In genomic region chr17:45170976-45171337, GRCh38 we compare ENCODE assay signal across 8 cellular contexts. TPM values are rescaled to one million over a fixed set of nuclear protein-coding genes. Genes with fewer than 3 reads are reported as not detected.
A peak's percentile ranks its signal among the peaks of the same experiment; 100 is the strongest.
DNase-seq lines count a peak whose midpoint lies in the region; ATAC-seq and TF ChIP-seq lines count a peak whose summit lies in the region.

No MANE protein-coding gene starts in this region.

- no peak for ATAC-seq in stimulated activated memory B cell treated with anti-CD40 and anti-IgM and Interleukin-4, amounts not matched to agents 10 μg/mL and 1 μg/mL and 100 μg/mL, for 72 hours
- no peak for ATAC-seq in activated T-cell treated with anti-CD3 and anti-CD28 coated beads, Interleukin-2, amount 50 U/mL, for 4 hours
- ATAC-seq in GM18870 (IDR thresholded peaks at IDR 0.05; ENCODE audit: unreplicated experiment) = no peak

- H3K27me3 Mint-ChIP-seq in activated CD4-positive, alpha-beta T cell treated with anti-CD3 and anti-CD28 coated beads, Interleukin-2, amount 10 ng/mL, durations not matched to agents 7 days and 5 days = no peaks in the 10 kb centered on the region
- no peaks in the 10 kb centered on the region for H3K27me3 Mint-ChIP-seq in stimulated activated memory B cell treated with anti-CD40 and anti-IgM and Interleukin-4, amounts not matched to agents 10 μg/mL and 1 μg/mL and 100 μg/mL, for 72 hours
- no peaks in the 10 kb centered on the region for H3K27me3 Mint-ChIP-seq in activated T-cell treated with anti-CD3 and anti-CD28 coated beads, Interleukin-2, amount 50 U/mL, for 4 hours (ENCODE audit: low read depth)

- peak overlapping the region; percentile 98 for H3K27ac Mint-ChIP-seq in activated CD4-positive, alpha-beta T cell treated with anti-CD3 and anti-CD28 coated beads, Interleukin-2, amount 10 ng/mL, durations not matched to agents 7 days and 5 days
- H3K27ac Mint-ChIP-seq in stimulated activated memory B cell treated with anti-CD40 and anti-IgM and Interleukin-4, amounts not matched to agents 10 μg/mL and 1 μg/mL and 100 μg/mL, for 72 hours = peak overlapping the region; percentile 87

- H3K4me1 ChIP-seq in ascending aorta (peaks cover 3 to 23% of the 10 kb centered on the region in 2 donors), iPS-20b (ENCODE audit: insufficient read depth, low read length) (peaks cover 28% of the 10 kb centered on the region)

- H3K36me3 ChIP-seq in ascending aorta (no peaks in the 10 kb centered on the region), iPS-20b (ENCODE audit: insufficient read depth, low read depth, low read length) (peaks cover 8% of the 10 kb centered on the region; the same call in 1 of the 2 replicates)

- H3K4me3 ChIP-seq in ascending aorta (peak overlapping the region; percentile 59 to 68), iPS-20b (ENCODE audit: low read length) (no peak overlapping the region)

- H3K9me3 Mint-ChIP-seq in activated CD4-positive, alpha-beta T cell treated with anti-CD3 and anti-CD28 coated beads, Interleukin-2, amount 10 ng/mL, durations not matched to agents 7 days and 5 days = no peaks in the 10 kb centered on the region
- H3K9me3 Mint-ChIP-seq in stimulated activated memory B cell treated with anti-CD40 and anti-IgM and Interleukin-4, amounts not matched to agents 10 μg/mL and 1 μg/mL and 100 μg/mL, for 72 hours = no peaks in the 10 kb centered on the region
- no peaks in the 10 kb centered on the region for H3K9me3 Mint-ChIP-seq in activated T-cell treated with anti-CD3 and anti-CD28 coated beads, Interleukin-2, amount 50 U/mL, for 4 hours

- peaks cover 24% of the 10 kb centered on the region for H3K4me1 Mint-ChIP-seq in activated CD4-positive, alpha-beta T cell treated with anti-CD3 and anti-CD28 coated beads, Interleukin-2, amount 10 ng/mL, durations not matched to agents 7 days and 5 days
- peaks cover 18% of the 10 kb centered on the region for H3K4me1 Mint-ChIP-seq in stimulated activated memory B cell treated with anti-CD40 and anti-IgM and Interleukin-4, amounts not matched to agents 10 μg/mL and 1 μg/mL and 100 μg/mL, for 72 hours
- H3K4me1 Mint-ChIP-seq in activated T-cell treated with anti-CD3 and anti-CD28 coated beads, Interleukin-2, amount 50 U/mL, for 4 hours (ENCODE audit: low read depth) = peaks cover 21% of the 10 kb centered on the region

- CTCF ChIA-PET in activated CD4-positive, alpha-beta T cell treated with anti-CD3 and anti-CD28 coated beads, Interleukin-2, amount 10 ng/mL, durations not matched to agents 7 days and 5 days (lab: Charles Lee) = interaction anchor here (0.7 to 4.3 kb wide), 4 partner anchors 9 to 36 kb away, joined by 4 to 33 read pairs (median 13); partner anchors contain the start of genes ACBD4 and HEXIM2

- DNase-seq in activated CD4-positive, alpha-beta T cell treated with anti-CD3 and anti-CD28 coated beads, Interleukin-2, amount 10 ng/mL, durations not matched to agents 7 days and 5 days = no peak
- DNase-seq in activated CD4-positive, alpha-beta T cell treated with anti-CD3 and anti-CD28 coated beads, Interleukin-2, amount 50 U/mL, for 4 hours = no peak
- DNase-seq in ascending aorta (ENCODE audit: low spot score in 2 of 2) (peak; percentile 69 to 95), iPS-NIHi11 (ENCODE audit: low spot score) (no peak)
- DNase-seq in activated T-cell treated with anti-CD3 and anti-CD28 coated beads, Interleukin-2, amount 50 U/mL, for 4 hours = no peak

- H3K9me3 ChIP-seq in ascending aorta (no peaks in the 10 kb centered on the region), iPS-20b (ENCODE audit: insufficient read depth, low read depth, low read length) (no peaks in the 10 kb centered on the region)

- intact Hi-C loops in ascending aorta (cut with DNase I) = loop anchor here (5.0 kb wide), 1 partner anchor 146 kb away; the partner anchor contains the start of gene MAP3K14

- no peak for TF ChIP-seq CTCF in ascending aorta (IDR thresholded peaks at IDR 0.05)

- no peak overlapping the region for H3K4me3 Mint-ChIP-seq in activated CD4-positive, alpha-beta T cell treated with anti-CD3 and anti-CD28 coated beads, Interleukin-2, amount 10 ng/mL, durations not matched to agents 7 days and 5 days
- no peak overlapping the region for H3K4me3 Mint-ChIP-seq in stimulated activated memory B cell treated with anti-CD40 and anti-IgM and Interleukin-4, amounts not matched to agents 10 μg/mL and 1 μg/mL and 100 μg/mL, for 72 hours
- no peak overlapping the region for H3K4me3 Mint-ChIP-seq in activated T-cell treated with anti-CD3 and anti-CD28 coated beads, Interleukin-2, amount 50 U/mL, for 4 hours

- H3K27ac ChIP-seq in ascending aorta (peak overlapping the region; percentile 95), iPS-20b (ENCODE audit: low read length) (peak overlapping the region; percentile 77)

- H3K27me3 ChIP-seq in ascending aorta = no peaks in the 10 kb centered on the region
- H3K27me3 ChIP-seq in iPS-20b (ENCODE audit: insufficient read depth, low read length) = no peaks in the 10 kb centered on the region

- no peaks in the 10 kb centered on the region for H3K36me3 Mint-ChIP-seq in activated CD4-positive, alpha-beta T cell treated with anti-CD3 and anti-CD28 coated beads, Interleukin-2, amount 10 ng/mL, durations not matched to agents 7 days and 5 days (ENCODE audit: low read depth)
- peaks cover 11% of the 10 kb centered on the region for H3K36me3 Mint-ChIP-seq in stimulated activated memory B cell treated with anti-CD40 and anti-IgM and Interleukin-4, amounts not matched to agents 10 μg/mL and 1 μg/mL and 100 μg/mL, for 72 hours
- H3K36me3 Mint-ChIP-seq in activated T-cell treated with anti-CD3 and anti-CD28 coated beads, Interleukin-2, amount 50 U/mL, for 4 hours (ENCODE audit: insufficient read depth) = peaks cover 2% of the 10 kb centered on the region

- POLR2A ChIA-PET in activated CD4-positive, alpha-beta T cell treated with anti-CD3 and anti-CD28 coated beads, Interleukin-2, amount 10 ng/mL, durations not matched to agents 7 days and 5 days (lab: Charles Lee) = no interaction called here

- peak overlapping the region; percentile 58; the same call in 1 of the 2 replicates for H3K9ac ChIP-seq in iPS-20b (ENCODE audit: low read depth, low read length)

RNA-seq across cellular contexts. Expression of gene HEXIM2, which starts 9.3 kb away (rescaled TPM):
- total RNA-seq in activated CD4-positive, alpha-beta T cell treated with anti-CD3 and anti-CD28 coated beads, Interleukin-2, amount 10 ng/mL, durations not matched to agents 7 days and 5 days = 1 to 10 TPM; 5.3 to 8.4 TPM
- total RNA-seq in ascending aorta = 1.4 TPM
- 1 to 10 TPM; 5.3 to 7.6 (median 6.2) TPM for total RNA-seq in activated T-cell treated with anti-CD3 and anti-CD28 coated beads, Interleukin-2, amount 50 U/mL, for 4 hours

RNA-seq across cellular contexts. Expression of gene HEXIM1, which starts 22.7 kb away (rescaled TPM):
- 10 to 100 TPM; 30.5 TPM for total RNA-seq in activated CD4-positive, alpha-beta T cell treated with anti-CD3 and anti-CD28 coated beads, Interleukin-2, amount 10 ng/mL, durations not matched to agents 7 days and 5 days
- total RNA-seq in ascending aorta = 23.7 TPM
- 10 to 100 TPM; 49.6 to 60.8 (median 51.3) TPM for total RNA-seq in activated T-cell treated with anti-CD3 and anti-CD28 coated beads, Interleukin-2, amount 50 U/mL, for 4 hours

RNA-seq across cellular contexts. Expression of gene ACBD4, which starts 35.5 kb away (rescaled TPM):
- 10 to 100 TPM; 18.4 to 19.7 TPM for total RNA-seq in activated CD4-positive, alpha-beta T cell treated with anti-CD3 and anti-CD28 coated beads, Interleukin-2, amount 10 ng/mL, durations not matched to agents 7 days and 5 days
- total RNA-seq in ascending aorta = 14.7 TPM
- total RNA-seq in activated T-cell treated with anti-CD3 and anti-CD28 coated beads, Interleukin-2, amount 50 U/mL, for 4 hours = 1 to 10 TPM; 4.5 to 5.7 (median 4.7) TPM

RNA-seq across cellular contexts. Expression of gene PLCD3, which starts 38.6 kb away (rescaled TPM):
- 1 to 10 TPM; 3.0 to 4.1 TPM for total RNA-seq in activated CD4-positive, alpha-beta T cell treated with anti-CD3 and anti-CD28 coated beads, Interleukin-2, amount 10 ng/mL, durations not matched to agents 7 days and 5 days
- total RNA-seq in ascending aorta = 65.5 TPM
- 1 to 10 TPM; 3.5 to 5.5 (median 3.5) TPM for total RNA-seq in activated T-cell treated with anti-CD3 and anti-CD28 coated beads, Interleukin-2, amount 50 U/mL, for 4 hours

RNA-seq across cellular contexts. Expression of gene FMNL1, which starts 50.7 kb away (rescaled TPM):
- total RNA-seq in activated CD4-positive, alpha-beta T cell treated with anti-CD3 and anti-CD28 coated beads, Interleukin-2, amount 10 ng/mL, durations not matched to agents 7 days and 5 days = 100 to 1,000 TPM; 391 to 410 TPM
- total RNA-seq in ascending aorta = 10.7 TPM
- 100 to 1,000 TPM; 141 to 190 (median 158) TPM for total RNA-seq in activated T-cell treated with anti-CD3 and anti-CD28 coated beads, Interleukin-2, amount 50 U/mL, for 4 hours

Comparison
In these comparisons a context has a peak if more than half of its experiments do, and no peak if none do; other contexts are left out.
1. DNase-seq: peak in ascending aorta (2 of 2); none in activated CD4-positive, alpha-beta T cell treated with anti-CD3 and anti-CD28 coated beads, Interleukin-2, amount 10 ng/mL, durations not matched to agents 7 days and 5 days (single experiment), activated CD4-positive, alpha-beta T cell treated with anti-CD3 and anti-CD28 coated beads, Interleukin-2, amount 50 U/mL, for 4 hours (0 of 2), iPS-NIHi11 (single experiment) and activated T-cell treated with anti-CD3 and anti-CD28 coated beads, Interleukin-2, amount 50 U/mL, for 4 hours (single experiment).